ENCODE assay signal across 9 cellular contexts in genomic region chr18:48868468-48869466, GRCh38.
A peak's percentile ranks its signal among the peaks of the same experiment; 100 is the strongest.
DNase-seq lines count a peak whose midpoint lies in the region; ATAC-seq and TF ChIP-seq lines count a peak whose summit lies in the region.
"Had no signal": no experiment of that assay in that cellular context is flagged by ENCODE, and none has a peak within 500 bp of the region (broad histone marks: within the 10 kb centered on the region; RNA-seq: fewer than 3 reads in every experiment).

No MANE protein-coding gene starts in this region.

- DNase-seq in activated T-helper 1 cell treated with anti-CD3 and anti-CD28 coated beads, Interleukin-12 subunit alpha, Interleukin-12 subunit beta, Interleukin-2, Interleukin-4 antibody, amounts not matched to agents 30 ng/mL and 10 ng/mL and 1 ng/mL, durations not matched to agents 14 hours and 24 hours and 36 hours (ENCODE audit: low spot score), result peak; percentile 47
- peak; percentile 93 for DNase-seq in osteoblast (ENCODE audit: insufficient read length, low spot score, missing footprints)
- DNase-seq in sciatic nerve (ENCODE audit: low spot score), result no peak
- no peak for DNase-seq in middle frontal gyrus (ENCODE audit: extremely low spot score, low spot score)
- DNase-seq in anterior cingulate cortex (lab: John Stamatoyannopoulos, UW), result no peak

- H3K36me3 ChIP-seq in osteoblast (ENCODE audit: insufficient read depth, low read length), result no peaks in the 10 kb centered on the region
- H3K36me3 ChIP-seq: heart left ventricle had no signal

- H3K4me3 Mint-ChIP-seq in IgD-negative memory B cell, result peak overlapping the region in 3 of 4 donors; percentile 31 to 69 (median 50)
- peak overlapping the region; percentile 45 for H3K4me3 Mint-ChIP-seq in activated T-helper 1 cell treated with anti-CD3 and anti-CD28 coated beads, Interleukin-12 subunit alpha, Interleukin-12 subunit beta, Interleukin-2, Interleukin-4 antibody, amounts not matched to agents 30 ng/mL and 10 ng/mL and 1 ng/mL, durations not matched to agents 14 hours and 24 hours and 36 hours

- H2AFZ ChIP-seq in osteoblast (ENCODE audit: low read length), result no peak overlapping the region

- no peak overlapping the region for H3K4me2 ChIP-seq in osteoblast (ENCODE audit: insufficient read depth, low read length)

- no peak overlapping the region for H3K4me3 ChIP-seq in osteoblast (ENCODE audit: insufficient read depth, low read length)
- H3K4me3 ChIP-seq: heart left ventricle had no signal

- H4K20me1 ChIP-seq in osteoblast (ENCODE audit: insufficient read depth, low read length), result no peaks in the 10 kb centered on the region

- H3K27ac Mint-ChIP-seq in IgD-negative memory B cell, result peak overlapping the region; percentile 83 to 95 (median 87)
- H3K27ac Mint-ChIP-seq in activated T-helper 1 cell treated with anti-CD3 and anti-CD28 coated beads, Interleukin-12 subunit alpha, Interleukin-12 subunit beta, Interleukin-2, Interleukin-4 antibody, amounts not matched to agents 30 ng/mL and 10 ng/mL and 1 ng/mL, durations not matched to agents 14 hours and 24 hours and 36 hours, result peak overlapping the region; percentile 96

- no peaks in the 10 kb centered on the region for H3K27me3 ChIP-seq in osteoblast (ENCODE audit: insufficient read depth, low read length)
- H3K27me3 ChIP-seq: heart left ventricle had no signal

- peaks cover 32% of the 10 kb centered on the region for H3K4me1 ChIP-seq in osteoblast (ENCODE audit: insufficient read depth, low read length)

- no peaks in the 10 kb centered on the region for H3K27me3 Mint-ChIP-seq in IgD-negative memory B cell
- H3K27me3 Mint-ChIP-seq in activated T-helper 1 cell treated with anti-CD3 and anti-CD28 coated beads, Interleukin-12 subunit alpha, Interleukin-12 subunit beta, Interleukin-2, Interleukin-4 antibody, amounts not matched to agents 30 ng/mL and 10 ng/mL and 1 ng/mL, durations not matched to agents 14 hours and 24 hours and 36 hours (ENCODE audit: insufficient read depth), result no peaks in the 10 kb centered on the region

- H3K79me2 ChIP-seq in osteoblast (ENCODE audit: insufficient read depth, low read length), result no peaks in the 10 kb centered on the region

- no peaks in the 10 kb centered on the region for H3K9me3 ChIP-seq in osteoblast (ENCODE audit: low read depth, low read length)

- peak overlapping the region; percentile 29 for H3K27ac ChIP-seq in osteoblast (ENCODE audit: low read depth, low read length)

- peaks cover 12 to 13% (median 13%) of the 10 kb centered on the region in 3 donors for H3K4me1 Mint-ChIP-seq in IgD-negative memory B cell
- peaks cover 40% of the 10 kb centered on the region for H3K4me1 Mint-ChIP-seq in activated T-helper 1 cell treated with anti-CD3 and anti-CD28 coated beads, Interleukin-12 subunit alpha, Interleukin-12 subunit beta, Interleukin-2, Interleukin-4 antibody, amounts not matched to agents 30 ng/mL and 10 ng/mL and 1 ng/mL, durations not matched to agents 14 hours and 24 hours and 36 hours (ENCODE audit: low read depth)

- TF ChIP-seq CTCF in osteoblast (IDR thresholded peaks at IDR 0.05; ENCODE audit: extremely low read depth, low read depth, low read length), result no peak

- peak; percentile 70 for ATAC-seq in GM18499 (IDR thresholded peaks at IDR 0.05; ENCODE audit: insufficient read depth, unreplicated experiment)
- peak; percentile 86 for ATAC-seq in GM21576 (IDR thresholded peaks at IDR 0.05; ENCODE audit: unreplicated experiment)
- no peak for ATAC-seq in sciatic nerve
- ATAC-seq: heart left ventricle had no signal

- no peaks in the 10 kb centered on the region for H3K36me3 Mint-ChIP-seq in IgD-negative memory B cell
- no peaks in the 10 kb centered on the region for H3K36me3 Mint-ChIP-seq in activated T-helper 1 cell treated with anti-CD3 and anti-CD28 coated beads, Interleukin-12 subunit alpha, Interleukin-12 subunit beta, Interleukin-2, Interleukin-4 antibody, amounts not matched to agents 30 ng/mL and 10 ng/mL and 1 ng/mL, durations not matched to agents 14 hours and 24 hours and 36 hours (ENCODE audit: low read depth)

- intact Hi-C loops in activated T-helper 1 cell treated with anti-CD3 and anti-CD28 coated beads, Interleukin-12 subunit alpha, Interleukin-12 subunit beta, Interleukin-2, Interleukin-4 antibody, amounts not matched to agents 30 ng/mL and 10 ng/mL and 1 ng/mL, durations not matched to agents 14 hours and 24 hours and 36 hours (cut with micrococcal nuclease), result loop anchor here (1.0 to 5.0 kb wide), 12 partner anchors 16 to 618 kb away; no protein-coding TSS in a partner anchor
- intact Hi-C loops in sciatic nerve (cut with DNase I), result no loop called here

- no peaks in the 10 kb centered on the region for H3K9me3 Mint-ChIP-seq in IgD-negative memory B cell
- H3K9me3 Mint-ChIP-seq in activated T-helper 1 cell treated with anti-CD3 and anti-CD28 coated beads, Interleukin-12 subunit alpha, Interleukin-12 subunit beta, Interleukin-2, Interleukin-4 antibody, amounts not matched to agents 30 ng/mL and 10 ng/mL and 1 ng/mL, durations not matched to agents 14 hours and 24 hours and 36 hours, result no peaks in the 10 kb centered on the region

Comparison
In these comparisons a context has a peak if more than half of its experiments do, and no peak if none do; other contexts are left out.
1. DNase-seq: peak in activated T-helper 1 cell treated with anti-CD3 and anti-CD28 coated beads, Interleukin-12 subunit alpha, Interleukin-12 subunit beta, Interleukin-2, Interleukin-4 antibody, amounts not matched to agents 30 ng/mL and 10 ng/mL and 1 ng/mL, durations not matched to agents 14 hours and 24 hours and 36 hours (single experiment) and osteoblast (single experiment); none in sciatic nerve (single experiment), middle frontal gyrus (single experiment) and anterior cingulate cortex (0 of 58).